In the genomic region with DNA sequence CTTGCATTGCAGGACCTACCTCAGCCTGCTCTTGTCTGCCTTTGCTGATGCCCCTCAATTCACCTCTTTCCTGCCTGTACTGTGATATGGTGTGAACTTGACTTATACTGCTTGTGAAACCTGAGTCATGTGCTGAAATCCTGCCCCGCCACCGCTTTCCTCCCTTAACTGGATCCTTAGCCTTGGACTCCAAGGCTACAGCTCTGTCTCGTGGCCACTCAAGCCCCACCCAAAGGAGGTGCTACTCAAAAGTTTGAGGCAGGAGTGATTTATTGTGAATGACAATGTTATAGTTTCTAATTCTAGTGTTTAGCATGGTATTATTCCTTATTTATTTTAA, we compare ENCODE assay signal across 15 cellular contexts. TPM values are rescaled to one million over a fixed set of nuclear protein-coding genes. Genes with fewer than 3 reads are reported as not detected.
DNase-seq lines count a peak whose midpoint lies in the region; ATAC-seq and TF ChIP-seq lines count a peak whose summit lies in the region.
"Had no signal": no experiment of that assay in that cellular context is flagged by ENCODE, and none has a peak within 500 bp of the region (broad histone marks: within the 10 kb centered on the region; RNA-seq: fewer than 3 reads in every experiment).

No MANE protein-coding gene starts in this region.

- DNase-seq in amniotic epithelial cell (ENCODE audit: low read depth) (peak; percentile 83), left ventricle myocardium inferior (no peak), retinal pigment epithelial cell (ENCODE audit: low read depth) (peak; percentile 73), globus pallidus (ENCODE audit: low spot score) (no peak), NCI-H1436 (lab: John Stamatoyannopoulos, UW) (no peak), retina (no peak)
- DNase-seq: activated CD8-positive, alpha-beta memory T cell treated with anti-CD3 and anti-CD28 coated beads for 24 hours; effector memory CD4-positive, alpha-beta T cell; NCI-H2029 treated with DMSO at 0.1 percent for 48 hours; Peyer's patch; stimulated activated naive CD4-positive, alpha-beta T cell; T1000 had no signal

- H3K9me3 ChIP-seq in left ventricle myocardium inferior (replicated peaks) = no peaks in the 10 kb centered on the region
- H3K9me3 ChIP-seq: Peyer's patch had no signal

- peak overlapping the region; percentile 80 for H3K27ac ChIP-seq in left ventricle myocardium inferior (replicated peaks)
- H3K27ac ChIP-seq: neural progenitor cell, Peyer's patch had no signal

- ATAC-seq in GM19463 (IDR thresholded peaks at IDR 0.05; ENCODE audit: unreplicated experiment) = peak; percentile 27
- ATAC-seq in GM21717 (IDR thresholded peaks at IDR 0.05; ENCODE audit: unreplicated experiment) = no peak

- no peak for TF ChIP-seq CTCF in left ventricle myocardium inferior (IDR thresholded peaks at IDR 0.05; ENCODE audit: borderline replicate concordance)
- TF ChIP-seq CTCF in retinal pigment epithelial cell (conservative IDR thresholded peaks at IDR 0.05; ENCODE audit: low read depth, low read length) = no peak

- H3K4me3 ChIP-seq in left ventricle myocardium inferior (peak overlapping the region; percentile 57), retinal pigment epithelial cell (ENCODE audit: low read length) (no peak overlapping the region)
- H3K4me3 ChIP-seq: neural progenitor cell, Peyer's patch had no signal

- peaks cover 88% of the 10 kb centered on the region for H3K4me1 ChIP-seq in left ventricle myocardium inferior
- H3K4me1 ChIP-seq: neural progenitor cell, Peyer's patch had no signal

- intact Hi-C loops in left ventricle myocardium inferior (cut with micrococcal nuclease) = no loop called here

- H3K27me3 ChIP-seq in left ventricle myocardium inferior (ENCODE audit: low read depth) = no peaks in the 10 kb centered on the region
- H3K27me3 ChIP-seq: neural progenitor cell, Peyer's patch had no signal

- peaks cover 14% of the 10 kb centered on the region for H3K36me3 ChIP-seq in left ventricle myocardium inferior
- H3K36me3 ChIP-seq: neural progenitor cell had no signal

RNA-seq across cellular contexts. Expression of a gene that starts 56.1 kb away (rescaled TPM):
- 934 TPM for total RNA-seq in left ventricle myocardium inferior

RNA-seq across cellular contexts. Expression of a gene that starts 58.8 kb away (rescaled TPM):
- total RNA-seq in left ventricle myocardium inferior = 53.6 TPM

Comparison
In these comparisons a context has a peak if more than half of its experiments do, and no peak if none do; other contexts are left out.
1. DNase-seq: peak in amniotic epithelial cell (single experiment) and retinal pigment epithelial cell (single experiment); none in left ventricle myocardium inferior (single experiment), globus pallidus (single experiment), NCI-H1436 (single experiment) and retina (single experiment).